13 cellular contexts compared by ENCODE assay signal in genomic region chr4:74367656-74368055, GRCh38. TPM values are rescaled to one million over a fixed set of nuclear protein-coding genes. Genes with fewer than 3 reads are reported as not detected.
"Had no signal": no experiment of that assay in that cellular context is flagged by ENCODE, and none has a peak within 500 bp of the region (broad histone marks: within the 10 kb centered on the region; RNA-seq: fewer than 3 reads in every experiment).

No MANE protein-coding gene starts in this region.

- H3K4me1 ChIP-seq: prostate gland had no signal

- H3K27ac Mint-ChIP-seq: activated CD4-positive, alpha-beta memory T cell treated with anti-CD3 and anti-CD28 coated beads, Interleukin-2, amount 10 ng/mL, durations not matched to agents 7 days and 5 days; activated naive CD8-positive, alpha-beta T cell treated with anti-CD3 and anti-CD28 coated beads, Interleukin-2, amount 10 ng/mL, durations not matched to agents 7 days and 5 days; memory B cell; nephron; stimulated activated naive CD8-positive, alpha-beta T cell treated with anti-CD3 and anti-CD28 coated beads, Interleukin-15, Interleukin-2, amounts not matched to agents 100 ng/mL and 50 ng/mL, for 24 hours had no signal

- H3K4me3 ChIP-seq: prostate gland, testis had no signal

- H3K4me3 Mint-ChIP-seq: activated CD4-positive, alpha-beta memory T cell treated with anti-CD3 and anti-CD28 coated beads, Interleukin-2, amount 10 ng/mL, durations not matched to agents 7 days and 5 days; activated naive CD8-positive, alpha-beta T cell treated with anti-CD3 and anti-CD28 coated beads, Interleukin-2, amount 10 ng/mL, durations not matched to agents 7 days and 5 days; memory B cell; nephron; stimulated activated naive CD8-positive, alpha-beta T cell treated with anti-CD3 and anti-CD28 coated beads, Interleukin-15, Interleukin-2, amounts not matched to agents 100 ng/mL and 50 ng/mL, for 24 hours had no signal

- H3K9me3 ChIP-seq: prostate gland, testis had no signal

- H3K9me3 Mint-ChIP-seq: activated CD4-positive, alpha-beta memory T cell treated with anti-CD3 and anti-CD28 coated beads, Interleukin-2, amount 10 ng/mL, durations not matched to agents 7 days and 5 days; activated naive CD8-positive, alpha-beta T cell treated with anti-CD3 and anti-CD28 coated beads, Interleukin-2, amount 10 ng/mL, durations not matched to agents 7 days and 5 days; memory B cell; nephron had no signal

- H3K27ac ChIP-seq: prostate gland, testis had no signal

- H3K36me3 ChIP-seq: prostate gland had no signal

- H3K36me3 Mint-ChIP-seq: activated naive CD8-positive, alpha-beta T cell treated with anti-CD3 and anti-CD28 coated beads, Interleukin-2, amount 10 ng/mL, durations not matched to agents 7 days and 5 days; memory B cell had no signal

- DNase-seq: activated CD4-positive, alpha-beta memory T cell treated with anti-CD3 and anti-CD28 coated beads, Interleukin-2, amount 10 ng/mL, durations not matched to agents 7 days and 5 days; activated CD4-positive, alpha-beta T cell treated with anti-CD3 and anti-CD28 coated beads for 1 hour; activated naive CD8-positive, alpha-beta T cell treated with anti-CD3 and anti-CD28 coated beads, Interleukin-2, amount 10 ng/mL, durations not matched to agents 7 days and 5 days; anterior cingulate cortex; effector CD4-positive, alpha-beta T cell; stimulated activated CD4-positive, alpha-beta T cell treated with anti-CD3 and anti-CD28 coated beads, Interleukin-4, amount 100 ng/mL, for 1 hour; T-helper 9 cell; testis had no signal

- H3K27me3 ChIP-seq: testis had no signal

RNA-seq across cellular contexts. Expression of gene EREG, which starts 2.7 kb away (rescaled TPM):
- total RNA-seq: activated CD4-positive, alpha-beta memory T cell treated with anti-CD3 and anti-CD28 coated beads, Interleukin-2, amount 10 ng/mL, durations not matched to agents 7 days and 5 days; activated naive CD8-positive, alpha-beta T cell treated with anti-CD3 and anti-CD28 coated beads, Interleukin-2, amount 10 ng/mL, durations not matched to agents 7 days and 5 days; endothelial cell of umbilical vein had no signal
- polyA plus RNA-seq: endothelial cell of umbilical vein had no signal

RNA-seq across cellular contexts. Expression of gene EPGN, which starts 59.4 kb away (rescaled TPM):
- total RNA-seq: activated naive CD8-positive, alpha-beta T cell treated with anti-CD3 and anti-CD28 coated beads, Interleukin-2, amount 10 ng/mL, durations not matched to agents 7 days and 5 days; prostate gland had no signal
- polyA plus RNA-seq: endothelial cell of umbilical vein had no signal
